ENCODE assay signal across 20 cellular contexts in the genomic region with DNA sequence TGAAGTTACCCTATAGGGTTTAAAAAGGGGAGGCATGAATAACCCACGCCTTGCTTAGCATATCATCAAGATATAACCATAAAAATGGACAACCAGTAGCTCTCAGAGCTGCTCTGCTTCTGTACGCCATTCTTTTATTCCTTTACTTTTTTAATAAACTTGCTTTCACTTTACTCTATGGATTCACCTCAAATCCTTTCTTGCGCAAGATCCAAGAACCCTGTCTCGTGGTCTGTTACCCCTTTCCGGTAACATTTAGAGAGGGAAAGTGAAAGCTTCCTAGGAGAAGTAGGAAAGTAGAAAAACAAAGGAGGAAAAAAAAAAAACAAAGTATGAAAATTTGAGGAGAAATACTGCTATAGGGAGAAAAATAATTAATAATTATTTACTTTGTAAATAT.
DNase-seq lines count a peak whose midpoint lies in the region; ATAC-seq and TF ChIP-seq lines count a peak whose summit lies in the region.
"Had no signal": no experiment of that assay in that cellular context is flagged by ENCODE, and none has a peak within 500 bp of the region (broad histone marks: within the 10 kb centered on the region; RNA-seq: fewer than 3 reads in every experiment).

No MANE protein-coding gene starts in this region.

- H2BK120ac ChIP-seq in mesenchymal stem cell (ENCODE audit: low read depth, low read length): no peak overlapping the region

- H3K4me3 ChIP-seq in GM23338 (no peak overlapping the region), mesenchymal stem cell (ENCODE audit: insufficient read depth in 1 of 2, low read depth in 1 of 2, low read length in 2 of 2) (no peak overlapping the region)
- H3K4me3 ChIP-seq: BLaER1 had no signal

- no peak overlapping the region for H4K8ac ChIP-seq in mesenchymal stem cell (ENCODE audit: low read length)

- no peak overlapping the region for H3K9ac ChIP-seq in mesenchymal stem cell (ENCODE audit: low read length)
- H3K9ac ChIP-seq: BLaER1, SK-N-SH had no signal

- no peaks in the 10 kb centered on the region for H3K9me2 ChIP-seq in GM23338 (ENCODE audit: insufficient read depth)
- H3K9me2 ChIP-seq: SK-N-SH had no signal

- H3K4me3 Mint-ChIP-seq in GM23338: no peak overlapping the region
- H3K4me3 Mint-ChIP-seq in stimulated activated effector memory CD8-positive, alpha-beta T cell treated with anti-CD3 and anti-CD28 coated beads, Interleukin-12 subunit alpha, Interleukin-12 subunit beta, amount 100 ng/mL, for 72 hours: no peak overlapping the region
- H3K4me3 Mint-ChIP-seq: CD8-positive, alpha-beta memory T cell; T-cell had no signal

- H3F3A ChIP-seq in GM23338 (replicated peaks; ENCODE audit: low read depth): no peaks in the 10 kb centered on the region

- peaks cover 7% of the 10 kb centered on the region; the same call in 1 of the 3 replicates for H3K4me1 Mint-ChIP-seq in GM23338
- H3K4me1 Mint-ChIP-seq in stimulated activated effector memory CD8-positive, alpha-beta T cell treated with anti-CD3 and anti-CD28 coated beads, Interleukin-12 subunit alpha, Interleukin-12 subunit beta, amount 100 ng/mL, for 72 hours: no peaks in the 10 kb centered on the region
- H3K4me1 Mint-ChIP-seq: CD8-positive, alpha-beta memory T cell; T-cell had no signal

- no peaks in the 10 kb centered on the region for H3K9me3 ChIP-seq in mesenchymal stem cell (ENCODE audit: control insufficient read depth, low read length)
- H3K9me3 ChIP-seq: BLaER1, SK-N-SH had no signal

- H3K79me2 ChIP-seq in GM23338 (replicated peaks; ENCODE audit: insufficient read depth): no peaks in the 10 kb centered on the region

- no peaks in the 10 kb centered on the region for H4K20me1 ChIP-seq in GM23338 (replicated peaks; ENCODE audit: insufficient read depth)
- H4K20me1 ChIP-seq: BLaER1 had no signal

- no peaks in the 10 kb centered on the region for H3K36me3 Mint-ChIP-seq in GM23338 (ENCODE audit: low read depth)
- no peaks in the 10 kb centered on the region for H3K36me3 Mint-ChIP-seq in stimulated activated effector memory CD8-positive, alpha-beta T cell treated with anti-CD3 and anti-CD28 coated beads, Interleukin-12 subunit alpha, Interleukin-12 subunit beta, amount 100 ng/mL, for 72 hours
- H3K36me3 Mint-ChIP-seq: CD8-positive, alpha-beta memory T cell; T-cell had no signal

- WGBS in mesenchymal stem cell: 92% methylated on average over 5 of the region's 5 CpGs

- no peak overlapping the region for H2BK5ac ChIP-seq in mesenchymal stem cell (ENCODE audit: low read depth, low read length, poor library complexity, severe bottlenecking)

- H3K27me3 Mint-ChIP-seq in GM23338 (ENCODE audit: insufficient read depth, low read depth, poor library complexity): no peaks in the 10 kb centered on the region

- H3K27me3 ChIP-seq in GM23338 (ENCODE audit: insufficient read depth): no peaks in the 10 kb centered on the region
- no peaks in the 10 kb centered on the region for H3K27me3 ChIP-seq in mesenchymal stem cell (ENCODE audit: control insufficient read depth in 1 of 2, insufficient read depth in 1 of 2, low read length in 2 of 2)
- H3K27me3 ChIP-seq: BLaER1 had no signal

- H3K14ac ChIP-seq in mesenchymal stem cell (ENCODE audit: low read length in 2 of 2): no peak overlapping the region

- no peak overlapping the region for H3K27ac Mint-ChIP-seq in GM23338
- H3K27ac Mint-ChIP-seq in stimulated activated effector memory CD8-positive, alpha-beta T cell treated with anti-CD3 and anti-CD28 coated beads, Interleukin-12 subunit alpha, Interleukin-12 subunit beta, amount 100 ng/mL, for 72 hours: no peak overlapping the region
- H3K27ac Mint-ChIP-seq: CD8-positive, alpha-beta memory T cell; T-cell had no signal

- no peak overlapping the region for H2AK5ac ChIP-seq in mesenchymal stem cell (ENCODE audit: low read length, severe bottlenecking)

- no peak for ATAC-seq in GM23338
- no peak for ATAC-seq in stimulated activated effector memory CD8-positive, alpha-beta T cell treated with anti-CD3 and anti-CD28 coated beads, Interleukin-12 subunit alpha, Interleukin-12 subunit beta, amount 100 ng/mL, for 72 hours
- ATAC-seq: T-cell had no signal

- no peak overlapping the region for H2BK12ac ChIP-seq in mesenchymal stem cell (ENCODE audit: low read length in 2 of 2)

- H3K36me3 ChIP-seq in GM23338 (ENCODE audit: insufficient read depth): no peaks in the 10 kb centered on the region
- H3K36me3 ChIP-seq in mesenchymal stem cell (ENCODE audit: control insufficient read depth in 1 of 2, insufficient read depth in 2 of 2, low read depth in 1 of 2, low read length in 2 of 2): no peaks in the 10 kb centered on the region
- H3K36me3 ChIP-seq: BLaER1 had no signal

- H3K9me3 Mint-ChIP-seq in GM23338: no peaks in the 10 kb centered on the region
- no peaks in the 10 kb centered on the region for H3K9me3 Mint-ChIP-seq in stimulated activated effector memory CD8-positive, alpha-beta T cell treated with anti-CD3 and anti-CD28 coated beads, Interleukin-12 subunit alpha, Interleukin-12 subunit beta, amount 100 ng/mL, for 72 hours
- H3K9me3 Mint-ChIP-seq: T-cell had no signal

- H3K79me1 ChIP-seq in mesenchymal stem cell (replicated peaks; ENCODE audit: low read length, poor library complexity, severe bottlenecking): no peaks in the 10 kb centered on the region

- H3K18ac ChIP-seq in mesenchymal stem cell (ENCODE audit: low read depth in 1 of 2, low read length in 2 of 2): no peak overlapping the region

- TF ChIP-seq CTCF in GM23338 (conservative IDR thresholded peaks at IDR 0.05; ENCODE audit: low read depth in 2 of 2): no peak

- H3K27ac ChIP-seq in GM23338 (ENCODE audit: low read depth): no peak overlapping the region
- no peak overlapping the region for H3K27ac ChIP-seq in mesenchymal stem cell (ENCODE audit: low read length, poor library complexity, severe bottlenecking)
- H3K27ac ChIP-seq: BLaER1 had no signal

- H2AFZ ChIP-seq in GM23338 (0 out of 2 replicates have a peak overlapping the region, but pooled peaks have one; percentile 19), mesenchymal stem cell (ENCODE audit: low read depth, low read length) (no peak overlapping the region)

- no peak overlapping the region for H3K4ac ChIP-seq in mesenchymal stem cell (ENCODE audit: low read depth in 1 of 2, low read length in 2 of 2)

- H3K23ac ChIP-seq in mesenchymal stem cell (ENCODE audit: low read length in 2 of 2): no peak overlapping the region

- H3K4me1 ChIP-seq in GM23338 (ENCODE audit: insufficient read depth) (no peaks in the 10 kb centered on the region), mesenchymal stem cell (ENCODE audit: control insufficient read depth, insufficient read depth, low read depth, low read length) (no peaks in the 10 kb centered on the region)

- no peak overlapping the region for H4K91ac ChIP-seq in mesenchymal stem cell (ENCODE audit: low read length)

- H2BK15ac ChIP-seq in mesenchymal stem cell (ENCODE audit: low read depth, poor library complexity, severe bottlenecking): no peak overlapping the region

- DNase-seq in GM23338 (ENCODE audit: low spot score): no peak
- peak; percentile 79 for DNase-seq in MV-4-11 (lab: John Stamatoyannopoulos, UW)
- peak; percentile 65 for DNase-seq in amniotic epithelial cell (ENCODE audit: low read depth)
- DNase-seq in mesenchymal stem cell: peak; percentile 19
- DNase-seq in stimulated activated effector memory CD8-positive, alpha-beta T cell treated with anti-CD3 and anti-CD28 coated beads, Interleukin-12 subunit alpha, Interleukin-12 subunit beta, amount 100 ng/mL, for 72 hours (ENCODE audit: low spot score in 2 of 2): no peak
- no peak for DNase-seq in NCI-H2107 treated with DMSO at 0.1 percent for 48 hours (lab: John Stamatoyannopoulos, UW; ENCODE audit: unreplicated experiment)
- no peak for DNase-seq in stimulated activated CD4-positive, alpha-beta T cell treated with anti-CD3 and anti-CD28 coated beads, Interleukin-2, amount 100 ng/mL, for 24 hours
- no peak for DNase-seq in ecto neural progenitor cell (ENCODE audit: low spot score)
- DNase-seq: CD8-positive, alpha-beta memory T cell; DMS79; HCEC 1CT; KBM-7; NCI-H1048; NCI-H1436; NCI-H1930; RPMI8226; SHP77 treated with DMSO at 0.1 percent for 48 hours; SK-N-SH; T-cell had no signal

- H3K4me2 ChIP-seq in GM23338 (no peak overlapping the region), mesenchymal stem cell (ENCODE audit: low read length, poor library complexity, severe bottlenecking) (no peak overlapping the region)
- H3K4me2 ChIP-seq: BLaER1, SK-N-SH had no signal

TF ChIP-seq in GM23338, 12 proteins besides CTCF, POLR2A, EP300 and RAD21 (continues in another document):
- TF ChIP-seq NANOG (IDR thresholded peaks at IDR 0.05; ENCODE audit: borderline replicate concordance): no peak
- no peak for TF ChIP-seq EZH2phosphoT487 (IDR thresholded peaks at IDR 0.05; ENCODE audit: unreplicated experiment)

Comparison
In these comparisons a context has a peak if more than half of its experiments do, and no peak if none do; other contexts are left out.
1. DNase-seq: peak in MV-4-11 (single experiment), amniotic epithelial cell (single experiment) and mesenchymal stem cell (single experiment); none in GM23338 (single experiment), stimulated activated effector memory CD8-positive, alpha-beta T cell treated with anti-CD3 and anti-CD28 coated beads, Interleukin-12 subunit alpha, Interleukin-12 subunit beta, amount 100 ng/mL, for 72 hours (0 of 2), NCI-H2107 treated with DMSO at 0.1 percent for 48 hours (single experiment), stimulated activated CD4-positive, alpha-beta T cell treated with anti-CD3 and anti-CD28 coated beads, Interleukin-2, amount 100 ng/mL, for 24 hours (0 of 2) and ecto neural progenitor cell (single experiment).